Comparison of ENCODE assay signal across 8 cellular contexts in genomic region chr7:23597064-23597907, GRCh38. TPM values are rescaled to one million over a fixed set of nuclear protein-coding genes. Genes with fewer than 3 reads are reported as not detected.
A peak's percentile ranks its signal among the peaks of the same experiment; 100 is the strongest.
DNase-seq lines count a peak whose midpoint lies in the region; ATAC-seq, FAIRE-seq and TF ChIP-seq lines count a peak whose summit lies in the region.

Gene CCDC126 (plus strand): TSS chr7:23597382. CDS start chr7:23611316, 13,934 bp downstream.

- peak within 1 kb of the TSS; percentile 87 for H3K9ac ChIP-seq in astrocyte (ENCODE audit: low read length)

- H3K27me3 Mint-ChIP-seq in astrocyte (ENCODE audit: low read depth, unreplicated experiment): no peaks in the 10 kb centered on the region

- FAIRE-seq in astrocyte (lab: Jason Lieb, UNC): no peak

- H3K27me3 ChIP-seq in astrocyte (ENCODE audit: insufficient read depth, low read length) (no peaks in the 10 kb centered on the region), hepatocyte (no peaks in the 10 kb centered on the region), aorta (ENCODE audit: control insufficient read depth in 1 of 2, insufficient read depth in 2 of 2, low read length in 1 of 2) (no peaks in the 10 kb centered on the region)

- peaks cover 28% of the 10 kb centered on the region for H3K4me1 Mint-ChIP-seq in astrocyte (ENCODE audit: low read depth, unreplicated experiment)

- no peaks in the 10 kb centered on the region for H3K9me3 Mint-ChIP-seq in astrocyte (ENCODE audit: unreplicated experiment)

- H3K36me3 Mint-ChIP-seq in astrocyte (ENCODE audit: low read depth, unreplicated experiment): no peaks in the 10 kb centered on the region

- H3K36me3 ChIP-seq in astrocyte (ENCODE audit: insufficient read depth, low read length): no peaks in the 10 kb centered on the region
- no peaks in the 10 kb centered on the region for H3K36me3 ChIP-seq in hepatocyte (replicated peaks; ENCODE audit: insufficient read depth, low read depth)
- no peaks in the 10 kb centered on the region for H3K36me3 ChIP-seq in aorta (ENCODE audit: control insufficient read depth in 1 of 2, insufficient read depth in 2 of 2, low read length in 1 of 2)

- intact Hi-C loops in aorta (cut with DNase I): loop anchor here (5.0 kb wide), 1 partner anchor 85 kb away; the partner anchor contains the start of gene FAM221A (in 2 of the 2)

- TF ChIP-seq CTCF in astrocyte (IDR thresholded peaks at IDR 0.05; ENCODE audit: insufficient read depth, low read depth, low read length) (no peak), hepatocyte (IDR thresholded peaks at IDR 0.05; ENCODE audit: poor library complexity) (no peak)

- H3K4me2 ChIP-seq in astrocyte (ENCODE audit: low read length) (peak within 1 kb of the TSS; percentile 88), hepatocyte (peak within 1 kb of the TSS; percentile 83)

- H4K20me1 ChIP-seq in astrocyte (ENCODE audit: insufficient read depth, low read length): peaks cover 3% of the 10 kb centered on the region
- no peaks in the 10 kb centered on the region for H4K20me1 ChIP-seq in hepatocyte (ENCODE audit: insufficient read depth, poor library complexity, severe bottlenecking)

- no peaks in the 10 kb centered on the region for H3K9me3 ChIP-seq in astrocyte (ENCODE audit: insufficient read depth, low read depth, low read length)
- H3K9me3 ChIP-seq in hepatocyte (ENCODE audit: low read depth): no peaks in the 10 kb centered on the region
- no peaks in the 10 kb centered on the region for H3K9me3 ChIP-seq in aorta (ENCODE audit: control insufficient read depth, low read length)

- 2% methylated on average over 71 of the region's 94 CpGs for WGBS in hepatocyte (ENCODE audit: low lambda C conversion rate, missing lambda C conversion rate)
- 1 to 2% methylated on average over 84 to 94 of the region's 94 CpGs for WGBS in aorta, 2 donors

- H3K4me1 ChIP-seq in astrocyte (ENCODE audit: insufficient read depth, low read length) (peaks cover 8% of the 10 kb centered on the region), hepatocyte (ENCODE audit: insufficient read depth) (peaks cover 24% of the 10 kb centered on the region), aorta (ENCODE audit: control insufficient read depth in 1 of 2, insufficient read depth in 2 of 2, low read length in 2 of 2) (peaks cover 0 to 8% of the 10 kb centered on the region in 2 donors)

- H3K4me3 ChIP-seq in astrocyte (ENCODE audit: insufficient read depth, low read depth, low read length) (peak within 1 kb of the TSS; percentile 84), hepatocyte (peak within 1 kb of the TSS; percentile 83), aorta (ENCODE audit: low read length in 2 of 2) (peak within 1 kb of the TSS; percentile 93 to 96)

- peak within 1 kb of the TSS; percentile 79 for H3K27ac ChIP-seq in astrocyte (ENCODE audit: low read depth, low read length)
- peak within 1 kb of the TSS; percentile 97 for H3K27ac ChIP-seq in hepatocyte
- H3K27ac ChIP-seq in aorta (ENCODE audit: low read depth in 1 of 2, low read length in 2 of 2): peak within 1 kb of the TSS; percentile 94 to 97

- peak within 1 kb of the TSS; percentile 81 for H2AFZ ChIP-seq in astrocyte (ENCODE audit: low read depth, low read length)
- H2AFZ ChIP-seq in hepatocyte: peak within 1 kb of the TSS; percentile 92

- DNase-seq in NCI-H146 (lab: John Stamatoyannopoulos, UW): peak; percentile 94
- DNase-seq in T-helper 2 cell: peak; percentile 68 to 84 (median 71)
- peak; percentile 81 for DNase-seq in astrocyte (ENCODE audit: low read depth)
- peak; percentile 95 for DNase-seq in hepatocyte (ENCODE audit: low spot score)
- DNase-seq in renal cortical epithelial cell (ENCODE audit: low read depth): peak; percentile 78
- peak; percentile 96 to 98 for DNase-seq in aorta

- peaks cover 29% of the 10 kb centered on the region for H3K79me2 ChIP-seq in astrocyte (ENCODE audit: insufficient read depth, low read length)
- peaks cover 41% of the 10 kb centered on the region for H3K79me2 ChIP-seq in hepatocyte

- ATAC-seq in GM18498 (IDR thresholded peaks at IDR 0.05; ENCODE audit: unreplicated experiment): peak; percentile 90
- peak; percentile 62 for ATAC-seq in HG02870 (IDR thresholded peaks at IDR 0.05; ENCODE audit: unreplicated experiment)
- ATAC-seq in aorta (ENCODE audit: low FRiP score): peak; percentile 98

- peak within 1 kb of the TSS; percentile 90 for H3K4me3 Mint-ChIP-seq in astrocyte (ENCODE audit: unreplicated experiment)

- no peaks in the 10 kb centered on the region for H3K9me2 ChIP-seq in hepatocyte (replicated peaks; ENCODE audit: insufficient read depth)

- H3K27ac Mint-ChIP-seq in astrocyte (ENCODE audit: unreplicated experiment): peak within 1 kb of the TSS; percentile 64

RNA-seq across cellular contexts. Expression of gene CCDC126, which starts in this region (rescaled TPM):
- 10.1 and 12.0 TPM in 2 replicates for total RNA-seq in astrocyte
- total RNA-seq in hepatocyte: 29.9 and 33.7 TPM in 2 replicates
- 19.4 and 19.7 TPM in 2 replicates for polyA plus RNA-seq in hepatocyte
- 18.7 and 36.8 TPM in 2 replicates for total RNA-seq in renal cortical epithelial cell
- total RNA-seq in aorta: 10 to 100 TPM; 10.8 to 14.7 TPM
- 1 to 10 TPM; 6.6 to 8.6 TPM for polyA plus RNA-seq in aorta

Comparison
In these comparisons a context has a peak if more than half of its experiments do, and no peak if none do; other contexts are left out.
1. Peak in every context shown above with its lines: DNase-seq, ATAC-seq, H3K4me3 ChIP-seq and H3K27ac ChIP-seq.